17 cellular contexts compared by ENCODE assay signal in genomic region chr15:48624700-48625099, GRCh38. TPM values are rescaled to one million over a fixed set of nuclear protein-coding genes. Genes with fewer than 3 reads are reported as not detected.
DNase-seq lines count a peak whose midpoint lies in the region; ATAC-seq and TF ChIP-seq lines count a peak whose summit lies in the region.
"Had no signal": no experiment of that assay in that cellular context is flagged by ENCODE, and none has a peak within 500 bp of the region (broad histone marks: within the 10 kb centered on the region; RNA-seq: fewer than 3 reads in every experiment).

No MANE protein-coding gene starts in this region.

- TF ChIP-seq CTCF in endodermal cell (conservative IDR thresholded peaks at IDR 0.05) (no peak), thyroid gland (IDR thresholded peaks at IDR 0.05) (no peak)

- H3K4me1 ChIP-seq in SJSA1 (replicated peaks) (peaks cover 47% of the 10 kb centered on the region), endodermal cell (ENCODE audit: control insufficient read depth, insufficient read depth, low read length) (no peaks in the 10 kb centered on the region), thyroid gland (peaks cover 23 to 58% of the 10 kb centered on the region in 2 donors)
- H3K4me1 ChIP-seq: SJCRH30 had no signal

- no peaks in the 10 kb centered on the region for H3K9me3 Mint-ChIP-seq in endodermal cell

- no peaks in the 10 kb centered on the region for H3K36me3 Mint-ChIP-seq in endodermal cell (ENCODE audit: low read depth)

- H3K27me3 ChIP-seq in SJSA1 (replicated peaks) (no peaks in the 10 kb centered on the region), endodermal cell (ENCODE audit: control insufficient read depth, insufficient read depth, low read length, poor library complexity, severe bottlenecking) (no peaks in the 10 kb centered on the region), thyroid gland (no peaks in the 10 kb centered on the region)
- H3K27me3 ChIP-seq: BE2C, SJCRH30 had no signal

- peaks cover 20% of the 10 kb centered on the region for H3K36me3 ChIP-seq in SJSA1
- H3K36me3 ChIP-seq in endodermal cell (ENCODE audit: control insufficient read depth, insufficient read depth, low read length): no peaks in the 10 kb centered on the region
- H3K36me3 ChIP-seq in thyroid gland: no peaks in the 10 kb centered on the region
- H3K36me3 ChIP-seq: BE2C, SJCRH30 had no signal

- H3K27ac Mint-ChIP-seq in endodermal cell: no peak overlapping the region

- intact Hi-C loops in thyroid gland (cut with DNase I): no loop called here

- TF ChIP-seq POLR2A in thyroid gland (IDR thresholded peaks at IDR 0.05): no peak

- no peaks in the 10 kb centered on the region for H3K9me3 ChIP-seq in SJSA1 (replicated peaks)
- H3K9me3 ChIP-seq in endodermal cell (ENCODE audit: control insufficient read depth, low read length): no peaks in the 10 kb centered on the region
- H3K9me3 ChIP-seq in thyroid gland: no peaks in the 10 kb centered on the region
- H3K9me3 ChIP-seq: BE2C, SJCRH30 had no signal

- no peaks in the 10 kb centered on the region for H3K27me3 Mint-ChIP-seq in endodermal cell (ENCODE audit: insufficient read depth)

- WGBS in endodermal cell (ENCODE audit: insufficient coverage in 1 of 2, insufficient read length in 1 of 2), 2 experiments: 86 to 100% methylated on average over 1 to 4 of the region's 4 CpGs
- 92 to 96% methylated on average over 4 of the region's 4 CpGs for WGBS in thyroid gland, 2 donors

- H3K4me1 Mint-ChIP-seq in endodermal cell: no peaks in the 10 kb centered on the region

- H3K4me3 ChIP-seq in SJSA1 (no peak overlapping the region), endodermal cell (ENCODE audit: low read length) (no peak overlapping the region), thyroid gland (replicated peaks in 1 of 3) (no peak overlapping the region)
- H3K4me3 ChIP-seq: SJCRH30 had no signal

- no peak overlapping the region for H3K9ac ChIP-seq in endodermal cell (ENCODE audit: extremely low read depth, low read length, poor library complexity, severe bottlenecking)

- H3K4me3 Mint-ChIP-seq in endodermal cell: no peak overlapping the region

- ATAC-seq in HG03378 (IDR thresholded peaks at IDR 0.05; ENCODE audit: unreplicated experiment): no peak
- ATAC-seq in activated CD4-positive, CD25-positive, alpha-beta regulatory T cell treated with anti-CD3 and anti-CD28 coated beads, Interleukin-2, amount 50 U/mL, for 24 hours: no peak
- ATAC-seq in GM18519 (IDR thresholded peaks at IDR 0.05; ENCODE audit: low FRiP score, unreplicated experiment): no peak

- DNase-seq in SJSA1 (ENCODE audit: low read depth in 1 of 2, low spot score in 2 of 2) (no peak), endodermal cell (peak; percentile 58), islet precursor cell (peak; percentile 64), thyroid gland (no peak)
- DNase-seq: BE2C, DMS53, GDM1, Karpas-422, MV-4-11, NCI-H187, NCI-H446, NCI-H526, OCI-M1, SJCRH30 had no signal

- H3K27ac ChIP-seq in SJSA1 (peak overlapping the region; percentile 14; the same call in 1 of the 2 replicates), endodermal cell (ENCODE audit: low read depth, low read length) (no peak overlapping the region), thyroid gland (peak overlapping the region; percentile 37 to 64 (median 61))
- H3K27ac ChIP-seq: SJCRH30 had no signal

RNA-seq across cellular contexts. Expression of gene FBN1, which starts 20.8 kb away (rescaled TPM):
- total RNA-seq in SJSA1 (2014; rRNA removed; shearing (Covaris generic)): 352 and 372 TPM in 2 replicates
- total RNA-seq in endodermal cell (1 to 10 TPM; 5.5 to 5.9 TPM), thyroid gland (100 to 1,000 TPM; 113 to 147 (median 120) TPM)
- 13.3 TPM for polyA plus RNA-seq in endodermal cell (2013, experiment 1 of 2)
- 13.1 TPM for polyA plus RNA-seq in endodermal cell (2013, experiment 2 of 2)

Comparison
In these comparisons a context has a peak if more than half of its experiments do, and no peak if none do; other contexts are left out.
1. DNase-seq: peak in endodermal cell (single experiment) and islet precursor cell (single experiment); none in SJSA1 (0 of 2) and thyroid gland (0 of 2).
2. RNA of gene FBN1, which starts 20.8 kb away (total RNA-seq): 352 to 372 TPM in SJSA1 and 113 to 147 TPM in thyroid gland; 5.5 to 5.9 TPM in endodermal cell; every median in the first group is over 10 times any median in the second.